ENCODE assay signal across 8 cellular contexts in the genomic region with DNA sequence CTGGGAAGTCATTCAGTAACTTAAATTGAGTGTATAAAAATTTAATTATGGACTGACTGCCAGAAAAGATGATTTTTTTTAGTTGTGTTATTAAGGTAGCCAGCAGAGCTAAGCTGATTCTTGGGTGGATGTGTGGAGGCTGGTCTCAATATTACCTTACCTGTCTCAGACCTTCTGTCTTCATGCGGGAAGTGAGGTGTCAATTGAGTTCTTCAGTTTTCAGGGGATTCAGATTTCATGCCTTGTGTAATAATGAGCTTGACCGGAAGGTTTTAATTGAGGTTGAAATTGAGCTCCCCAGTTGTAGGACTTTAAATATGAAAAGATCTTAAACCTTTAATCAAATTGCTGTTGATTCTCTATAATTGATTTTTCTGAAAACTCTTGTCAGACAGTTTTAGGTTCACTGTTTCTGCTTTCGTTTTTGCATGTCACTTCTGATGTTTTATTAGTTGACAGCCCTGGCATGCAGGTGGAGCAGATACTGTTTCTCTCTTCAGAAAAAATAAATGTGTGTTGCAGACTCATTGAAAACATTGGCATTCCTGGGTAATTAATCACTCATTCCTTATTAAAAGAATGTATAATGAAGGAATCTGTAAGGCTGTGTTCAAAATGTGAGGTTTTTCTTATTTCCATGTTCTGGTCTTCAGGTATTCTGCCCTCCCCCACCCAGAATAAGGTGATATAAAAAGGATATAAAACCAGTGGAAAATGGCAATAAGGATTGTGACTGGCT. TPM values are rescaled to one million over a fixed set of nuclear protein-coding genes. Genes with fewer than 3 reads are reported as not detected.
DNase-seq lines count a peak whose midpoint lies in the region; ATAC-seq and TF ChIP-seq lines count a peak whose summit lies in the region.

No MANE protein-coding gene starts in this region.

- no peaks in the 10 kb centered on the region for H3K9me3 Mint-ChIP-seq in CD4-positive, alpha-beta memory T cell
- H3K9me3 Mint-ChIP-seq in stimulated activated memory B cell treated with anti-CD40 and anti-IgM and Interleukin-4, amounts not matched to agents 10 μg/mL and 1 μg/mL and 100 μg/mL, for 72 hours = no peaks in the 10 kb centered on the region

- peaks cover 78% of the 10 kb centered on the region for H3K4me1 ChIP-seq in CD4-positive, alpha-beta memory T cell (ENCODE audit: insufficient read depth, low read length)
- peaks cover 11 to 22% of the 10 kb centered on the region in 2 donors for H3K4me1 ChIP-seq in aorta (ENCODE audit: control insufficient read depth in 1 of 2, insufficient read depth in 2 of 2, low read length in 2 of 2)

- peaks cover 9% of the 10 kb centered on the region for H3K36me3 ChIP-seq in CD4-positive, alpha-beta memory T cell (ENCODE audit: insufficient read depth, low read length)
- H3K36me3 ChIP-seq in aorta (ENCODE audit: control insufficient read depth in 1 of 2, insufficient read depth in 2 of 2, low read length in 1 of 2) = no peaks in the 10 kb centered on the region

- TF ChIP-seq RAD21 in Ishikawa (IDR thresholded peaks at IDR 0.05; ENCODE audit: low read depth) = no peak

- no peaks in the 10 kb centered on the region for H3K27me3 ChIP-seq in CD4-positive, alpha-beta memory T cell (ENCODE audit: insufficient read depth, low read length)
- H3K27me3 ChIP-seq in aorta (ENCODE audit: control insufficient read depth in 1 of 2, insufficient read depth in 2 of 2, low read length in 1 of 2) = no peaks in the 10 kb centered on the region

- peak overlapping the region; percentile 65 to 93 for H3K4me3 ChIP-seq in CD4-positive, alpha-beta memory T cell (ENCODE audit: low read length in 2 of 2)
- H3K4me3 ChIP-seq in aorta (ENCODE audit: low read length in 2 of 2) = no peak overlapping the region

- H3K9me3 ChIP-seq in CD4-positive, alpha-beta memory T cell (ENCODE audit: control insufficient read depth in 1 of 2, low read length in 2 of 2) = no peaks in the 10 kb centered on the region
- no peaks in the 10 kb centered on the region for H3K9me3 ChIP-seq in aorta (ENCODE audit: control insufficient read depth, low read length)

- CTCF ChIA-PET in CD4-positive, alpha-beta memory T cell (lab: Charles Lee; ENCODE audit: partially characterized antibody) = interaction anchor here (0.6 to 16.0 kb wide), 4 partner anchors 11 to 54 kb away, joined by 3 to 875 read pairs (median 52); partner anchors contain the start of gene PSMD6
- CTCF ChIA-PET in HEK293T (lab: Yijun Ruan, JAX) = no interaction called here

- H3K27me3 Mint-ChIP-seq in CD4-positive, alpha-beta memory T cell = no peaks in the 10 kb centered on the region
- no peaks in the 10 kb centered on the region for H3K27me3 Mint-ChIP-seq in stimulated activated memory B cell treated with anti-CD40 and anti-IgM and Interleukin-4, amounts not matched to agents 10 μg/mL and 1 μg/mL and 100 μg/mL, for 72 hours

- H3K4me1 Mint-ChIP-seq in CD4-positive, alpha-beta memory T cell = peaks cover 55 to 90% (median 66%) of the 10 kb centered on the region in 4 donors
- H3K4me1 Mint-ChIP-seq in stimulated activated memory B cell treated with anti-CD40 and anti-IgM and Interleukin-4, amounts not matched to agents 10 μg/mL and 1 μg/mL and 100 μg/mL, for 72 hours = peaks cover 62% of the 10 kb centered on the region

- POLR2A ChIA-PET in CD4-positive, alpha-beta memory T cell (lab: Charles Lee; ENCODE audit: partially characterized antibody) = interaction anchor here (1.0 to 14.5 kb wide), 15 partner anchors 11 to 110 kb away, joined by 3 to 347 read pairs (median 4); partner anchors contain the start of genes ATXN7, PSMD6, SCAANT1 and THOC7
- POLR2A ChIA-PET in HEK293T (lab: Yijun Ruan, JAX) = no interaction called here

- 63 to 65% methylated on average over 3 of the region's 3 CpGs for WGBS in aorta, 2 donors

- no peak for TF ChIP-seq EP300 in Ishikawa (IDR thresholded peaks at IDR 0.05; ENCODE audit: borderline replicate concordance)

- peak overlapping the region; percentile 84 to 98 (median 95) for H3K27ac Mint-ChIP-seq in CD4-positive, alpha-beta memory T cell
- H3K27ac Mint-ChIP-seq in stimulated activated memory B cell treated with anti-CD40 and anti-IgM and Interleukin-4, amounts not matched to agents 10 μg/mL and 1 μg/mL and 100 μg/mL, for 72 hours = peak overlapping the region; percentile 84

- intact Hi-C loops in CD4-positive, alpha-beta memory T cell (cut with micrococcal nuclease) = loop anchor here (1.0 kb wide), 4 partner anchors 11 to 56 kb away; partner anchors contain the start of genes PSMD6 and SCAANT1
- intact Hi-C loops in aorta (cut with DNase I) = no loop called here

- peak; percentile 27 for ATAC-seq in GM21360 (IDR thresholded peaks at IDR 0.05; ENCODE audit: unreplicated experiment)
- ATAC-seq in stimulated activated memory B cell treated with anti-CD40 and anti-IgM and Interleukin-4, amounts not matched to agents 10 μg/mL and 1 μg/mL and 100 μg/mL, for 72 hours = no peak
- no peak for ATAC-seq in aorta (ENCODE audit: low FRiP score)

- peaks cover 12 to 25% of the 10 kb centered on the region in 2 donors for H3K36me3 Mint-ChIP-seq in CD4-positive, alpha-beta memory T cell
- peaks cover 22% of the 10 kb centered on the region for H3K36me3 Mint-ChIP-seq in stimulated activated memory B cell treated with anti-CD40 and anti-IgM and Interleukin-4, amounts not matched to agents 10 μg/mL and 1 μg/mL and 100 μg/mL, for 72 hours

- DNase-seq in CD4-positive, alpha-beta memory T cell = peak in 1 of 5 donors; percentile 54
- peak; percentile 23 to 56 for DNase-seq in erythroblast (lab: John Stamatoyannopoulos, UW)
- no peak for DNase-seq in aorta
- no peak for DNase-seq in HEK293T (ENCODE audit: extremely low spot score)
- no peak for DNase-seq in stimulated activated CD8-positive, alpha-beta memory T cell treated with anti-CD3 and anti-CD28 coated beads, Interleukin-4, amount 100 ng/mL, for 48 hours

- peak overlapping the region; percentile 89 to 96 (median 92) for H3K4me3 Mint-ChIP-seq in CD4-positive, alpha-beta memory T cell
- peak overlapping the region; percentile 73 for H3K4me3 Mint-ChIP-seq in stimulated activated memory B cell treated with anti-CD40 and anti-IgM and Interleukin-4, amounts not matched to agents 10 μg/mL and 1 μg/mL and 100 μg/mL, for 72 hours

- TF ChIP-seq POLR2A in erythroblast (IDR thresholded peaks at IDR 0.05; ENCODE audit: low read length) = peak; percentile 2

- peak overlapping the region; percentile 69 for H3K27ac ChIP-seq in CD4-positive, alpha-beta memory T cell (ENCODE audit: low read depth, low read length)
- no peak overlapping the region for H3K27ac ChIP-seq in aorta (ENCODE audit: low read depth in 1 of 2, low read length in 2 of 2)

TF ChIP-seq in Ishikawa, 13 proteins besides CTCF, POLR2A, EP300 and RAD21:
- TF ChIP-seq ZBTB7A (IDR thresholded peaks at IDR 0.05; ENCODE audit: low read depth) (no peak), FOXM1 (IDR thresholded peaks at IDR 0.05; ENCODE audit: borderline replicate concordance, low read depth) (no peak), YY1 (IDR thresholded peaks at IDR 0.05; ENCODE audit: low read depth) (no peak), CREB1 (IDR thresholded peaks at IDR 0.05; ENCODE audit: low read depth) (no peak), TAF1 (IDR thresholded peaks at IDR 0.05; ENCODE audit: low read depth) (no peak), TEAD4 (IDR thresholded peaks at IDR 0.05) (peak; percentile 43)
- TF ChIP-seq, protein P1, sequence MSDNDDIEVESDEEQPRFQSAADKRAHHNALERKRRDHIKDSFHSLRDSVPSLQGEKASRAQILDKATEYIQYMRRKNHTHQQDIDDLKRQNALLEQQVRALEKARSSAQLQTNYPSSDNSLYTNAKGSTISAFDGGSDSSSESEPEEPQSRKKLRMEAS (IDR thresholded peaks at IDR 0.05) = no peak
TF ChIP-seq in Ishikawa: peak in this region for 1.

TF ChIP-seq in HEK293T, 16 proteins besides CTCF, POLR2A, EP300 and RAD21:
- TF ChIP-seq ARNT (IDR thresholded peaks at IDR 0.05) = no peak
- TF ChIP-seq BHLHE40 (IDR thresholded peaks at IDR 0.05; ENCODE audit: borderline replicate concordance) = no peak

RNA-seq across cellular contexts. Expression of gene PSMD6, which starts 54.5 kb away (rescaled TPM):
- 10 to 100 TPM; 65.7 to 68.1 TPM for total RNA-seq in CD4-positive, alpha-beta memory T cell
- polyA plus RNA-seq in CD4-positive, alpha-beta memory T cell = 100 to 1,000 TPM; 127 to 152 TPM
- total RNA-seq in aorta = 10 to 100 TPM; 47.5 to 52.9 TPM
- 10 to 100 TPM; 52.3 to 52.5 TPM for polyA plus RNA-seq in aorta

RNA-seq across cellular contexts. Expression of gene SCAANT1, which starts 56.6 kb away (rescaled TPM):
- not detected for total RNA-seq in CD4-positive, alpha-beta memory T cell
- not detected for polyA plus RNA-seq in CD4-positive, alpha-beta memory T cell
- total RNA-seq in aorta = not detected
- not detected for polyA plus RNA-seq in aorta

Comparison
In these comparisons a context has a peak if more than half of its experiments do, and no peak if none do; other contexts are left out.
1. DNase-seq: peak in erythroblast (2 of 2); none in aorta (0 of 2), HEK293T (single experiment) and stimulated activated CD8-positive, alpha-beta memory T cell treated with anti-CD3 and anti-CD28 coated beads, Interleukin-4, amount 100 ng/mL, for 48 hours (single experiment).
2. H3K4me3 ChIP-seq: peak in CD4-positive, alpha-beta memory T cell (2 of 2); none in aorta (0 of 2).